In genomic region chr2:77028032-77028600, GRCh38 we compare ENCODE assay signal across 22 cellular contexts.
"Had no signal": no experiment of that assay in that cellular context is flagged by ENCODE, and none has a peak within 500 bp of the region (broad histone marks: within the 10 kb centered on the region; RNA-seq: fewer than 3 reads in every experiment).

No MANE protein-coding gene starts in this region.

- H3K4me3 ChIP-seq: left ventricle myocardium inferior, right atrium auricular region, smooth muscle cell had no signal

- DNase-seq: activated CD4-positive, alpha-beta T cell treated with anti-CD3 and anti-CD28 coated beads for 4 hours; activated CD8-positive, alpha-beta memory T cell treated with anti-CD3 and anti-CD28 coated beads, Interleukin-2, amount 50 U/mL, for 48 hours; activated CD8-positive, alpha-beta T cell treated with anti-CD3 and anti-CD28 coated beads, Interleukin-2, amount 10 ng/mL, durations not matched to agents 7 days and 5 days; activated gamma-delta T cell treated with Interleukin-2 at 50 U/mL for 16 hours; activated T-cell treated with anti-CD3 and anti-CD28 coated beads, Interleukin-2, amount 50 U/mL, for 72 hours; amygdala; cortex of kidney; effector memory CD4-positive, alpha-beta T cell; kidney; left ventricle myocardium inferior; mesendoderm; natural killer cell; posterior cingulate gyrus; stimulated activated CD4-positive, alpha-beta T cell treated with anti-CD3 and anti-CD28 coated beads, Interleukin-4, amount 100 ng/mL, for 4 hours; stimulated activated CD8-positive, alpha-beta memory T cell treated with anti-CD3 and anti-CD28 coated beads, Interleukin-4, amount 100 ng/mL, for 48 hours; stimulated activated naive CD8-positive, alpha-beta T cell treated with anti-CD3 and anti-CD28 coated beads, Interleukin-15, Interleukin-2, amounts not matched to agents 100 U/mL and 50 U/mL, for 24 hours; T-helper 2 cell; trophoblast cell had no signal

- H3K9me3 ChIP-seq: neutrophil, right atrium auricular region had no signal

- H3K36me3 ChIP-seq: left ventricle myocardium inferior, neutrophil, right atrium auricular region had no signal

- H3K4me1 ChIP-seq: left ventricle myocardium inferior, right atrium auricular region had no signal

- H3K27me3 ChIP-seq: neutrophil, right atrium auricular region had no signal

- H3K27ac ChIP-seq: left ventricle myocardium inferior, neutrophil, right atrium auricular region had no signal

- ATAC-seq: activated CD8-positive, alpha-beta T cell treated with anti-CD3 and anti-CD28 coated beads, Interleukin-2, amount 10 ng/mL, durations not matched to agents 7 days and 5 days; activated T-cell treated with anti-CD3 and anti-CD28 coated beads, Interleukin-2, amount 50 U/mL, for 72 hours; natural killer cell; stimulated activated naive CD8-positive, alpha-beta T cell treated with anti-CD3 and anti-CD28 coated beads, Interleukin-15, Interleukin-2, amounts not matched to agents 100 U/mL and 50 U/mL, for 24 hours; WTC11 had no signal

- H3K4me2 ChIP-seq: smooth muscle cell had no signal
